Comparison of ENCODE assay signal across 18 cellular contexts in the genomic region with DNA sequence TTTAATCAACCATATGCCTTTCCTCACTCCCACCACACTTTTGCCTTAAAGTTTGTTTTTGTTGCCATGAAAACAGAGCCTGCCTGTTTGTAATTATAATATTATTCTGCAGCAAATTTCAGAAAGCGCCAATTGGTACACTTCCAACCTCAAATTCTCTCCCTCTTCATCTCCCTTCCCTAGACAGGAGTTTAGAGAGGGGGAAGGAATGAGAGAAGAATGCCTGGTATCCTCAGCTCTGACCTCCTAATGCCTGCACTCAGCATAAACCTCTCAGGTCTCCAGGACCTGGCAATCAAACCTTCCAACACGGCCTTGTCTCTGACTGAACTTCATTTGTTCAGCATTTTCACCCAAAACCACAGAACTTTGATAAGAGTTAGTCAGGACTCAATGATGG.
"Had no signal": no experiment of that assay in that cellular context is flagged by ENCODE, and none has a peak within 500 bp of the region (broad histone marks: within the 10 kb centered on the region; RNA-seq: fewer than 3 reads in every experiment).

No MANE protein-coding gene starts in this region.

- H3K27me3 ChIP-seq: ascending aorta, gastrocnemius medialis, heart right ventricle, stomach had no signal

- DNase-seq: activated CD4-positive, alpha-beta memory T cell treated with anti-CD3 and anti-CD28 coated beads for 36 hours; activated gamma-delta T cell treated with Interleukin-2 at 50 U/mL for 16 hours; activated naive CD8-positive, alpha-beta T cell treated with anti-CD3 and anti-CD28 coated beads, Interleukin-2, amount 10 ng/mL, durations not matched to agents 7 days and 5 days; activated T-cell treated with anti-CD3 and anti-CD28 coated beads, Interleukin-2, amount 50 U/mL, for 48 hours; dorsolateral prefrontal cortex; gastrocnemius medialis; heart right ventricle; kidney glomerular epithelial cell; retina; stimulated activated CD4-positive, alpha-beta T cell treated with anti-CD3 and anti-CD28 coated beads, Interleukin-4, amount 100 ng/mL, for 4 hours; stomach; T-helper 1 cell had no signal

- H3K36me3 ChIP-seq: ascending aorta, gastrocnemius medialis, heart right ventricle, stomach, thoracic aorta had no signal

- H3K4me3 ChIP-seq: ascending aorta, dorsolateral prefrontal cortex, gastrocnemius medialis, heart right ventricle, skin epidermis, stomach, thoracic aorta had no signal

- H2AFZ ChIP-seq: parathyroid adenoma had no signal

- ATAC-seq: esophagus mucosa, gastrocnemius medialis, heart right ventricle had no signal

- H3K79me2 ChIP-seq: parathyroid adenoma had no signal

- H3K9me3 ChIP-seq: ascending aorta, gastrocnemius medialis, stomach, thoracic aorta had no signal

- H3K4me1 ChIP-seq: gastrocnemius medialis, heart right ventricle, parathyroid adenoma, stomach had no signal

- H3K27ac ChIP-seq: ascending aorta, dorsolateral prefrontal cortex, gastrocnemius medialis, heart right ventricle, parathyroid adenoma, skin epidermis, stomach, thoracic aorta, VCaP had no signal
